In genomic region chr17:48555183-48555615, GRCh38 we compare ENCODE assay signal across 8 cellular contexts. TPM values are rescaled to one million over a fixed set of nuclear protein-coding genes. Genes with fewer than 3 reads are reported as not detected.
DNase-seq lines count a peak whose midpoint lies in the region; ATAC-seq and TF ChIP-seq lines count a peak whose summit lies in the region.

No MANE protein-coding gene starts in this region.

- peak overlapping the region in 6 of 7 donors; percentile 45 to 93 (median 56) for H3K27ac Mint-ChIP-seq in CD4-positive, alpha-beta memory T cell
- no peak overlapping the region for H3K27ac Mint-ChIP-seq in activated CD4-positive, alpha-beta memory T cell treated with anti-CD3 and anti-CD28 coated beads, Interleukin-2, amount 10 ng/mL, durations not matched to agents 7 days and 5 days

- H2AFZ ChIP-seq in IMR-90 (replicated peaks; ENCODE audit: low read length, poor library complexity) = no peak overlapping the region

- no peak for TF ChIP-seq POLR2A in IMR-90 (IDR thresholded peaks at IDR 0.05; ENCODE audit: low read depth, low read length)
- no peak for TF ChIP-seq POLR2A in stomach (IDR thresholded peaks at IDR 0.05)

- H3K9me1 ChIP-seq in IMR-90 (ENCODE audit: insufficient read depth, low read length) = no peaks in the 10 kb centered on the region

- H3K18ac ChIP-seq in IMR-90 (ENCODE audit: low read depth, low read length) = peak overlapping the region; percentile 86

- peaks cover 6 to 10% (median 10%) of the 10 kb centered on the region in 4 donors for H3K4me1 Mint-ChIP-seq in CD4-positive, alpha-beta memory T cell
- H3K4me1 Mint-ChIP-seq in activated CD4-positive, alpha-beta memory T cell treated with anti-CD3 and anti-CD28 coated beads, Interleukin-2, amount 10 ng/mL, durations not matched to agents 7 days and 5 days = peaks cover 14% of the 10 kb centered on the region

- ATAC-seq in IMR-90 (ENCODE audit: low read depth) (peak; percentile 22), GM18867 (IDR thresholded peaks at IDR 0.05; ENCODE audit: unreplicated experiment) (no peak)

- H3K4me1 ChIP-seq in CD4-positive, alpha-beta memory T cell (ENCODE audit: insufficient read depth, low read length) = no peaks in the 10 kb centered on the region
- peaks cover 55% of the 10 kb centered on the region for H3K4me1 ChIP-seq in IMR-90 (ENCODE audit: control insufficient read depth, insufficient read depth, low read length)
- H3K4me1 ChIP-seq in stomach = peaks cover 20 to 94% (median 57%) of the 10 kb centered on the region in 4 donors

- peak overlapping the region; percentile 5; the same call in 1 of the 2 replicates for H2BK20ac ChIP-seq in IMR-90 (ENCODE audit: low read depth, low read length)

- H2BK5ac ChIP-seq in IMR-90 (ENCODE audit: low read depth, low read length, poor library complexity, severe bottlenecking) = peak overlapping the region; percentile 96

- H3K4me3 ChIP-seq in CD4-positive, alpha-beta memory T cell (ENCODE audit: low read length in 2 of 2) = no peak overlapping the region
- H3K4me3 ChIP-seq in IMR-90 (ENCODE audit: insufficient read depth, low read depth, low read length) = peak overlapping the region; percentile 48
- H3K4me3 ChIP-seq in stomach = peak overlapping the region; percentile 37 to 44 (median 39)

- H4K5ac ChIP-seq in IMR-90 (ENCODE audit: low read depth, low read length) = peak overlapping the region; percentile 85

- no peaks in the 10 kb centered on the region for H3K27me3 ChIP-seq in CD4-positive, alpha-beta memory T cell (ENCODE audit: insufficient read depth, low read length)
- H3K27me3 ChIP-seq in IMR-90 (ENCODE audit: control insufficient read depth, insufficient read depth, low read length) (no peaks in the 10 kb centered on the region), stomach (peaks cover 0 to 96% (median 39%) of the 10 kb centered on the region in 3 donors)

- 0 out of 2 replicates have a peak, but pooled peaks have one; percentile 4 for TF ChIP-seq CTCF in IMR-90 (conservative IDR thresholded peaks at IDR 0.05; ENCODE audit: low read depth, low read length)
- TF ChIP-seq CTCF in stomach (IDR thresholded peaks at IDR 0.05) = peak in 1 of 7 experiments; percentile 48

- POLR2A ChIA-PET in CD4-positive, alpha-beta memory T cell (lab: Charles Lee; ENCODE audit: partially characterized antibody) = interaction anchor here (1.2 to 3.3 kb wide), 5 partner anchors 8 to 49 kb away, joined by 3 to 16 read pairs (median 12); no protein-coding TSS in a partner anchor
- POLR2A ChIA-PET in IMR-90 (lab: Charles Lee; ENCODE audit: unreplicated experiment) = interaction anchor here (0.5 to 1.7 kb wide), 8 partner anchors 8 to 73 kb away, joined by 3 to 8 read pairs (median 4); partner anchors contain the start of gene HOXB3
- POLR2A ChIA-PET in activated CD4-positive, alpha-beta memory T cell treated with anti-CD3 and anti-CD28 coated beads, Interleukin-2, amount 10 ng/mL, durations not matched to agents 7 days and 5 days (lab: Charles Lee) = interaction anchor here (0.8 to 1.0 kb wide), 3 partner anchors 8 to 63 kb away, joined by 3 to 5 read pairs (median 4); no protein-coding TSS in a partner anchor

- H3K23ac ChIP-seq in IMR-90 (ENCODE audit: low read depth, low read length) = peak overlapping the region; percentile 95

- H3K9me3 Mint-ChIP-seq in CD4-positive, alpha-beta memory T cell = no peaks in the 10 kb centered on the region
- no peaks in the 10 kb centered on the region for H3K9me3 Mint-ChIP-seq in activated CD4-positive, alpha-beta memory T cell treated with anti-CD3 and anti-CD28 coated beads, Interleukin-2, amount 10 ng/mL, durations not matched to agents 7 days and 5 days

- H3K4ac ChIP-seq in IMR-90 (ENCODE audit: low read depth, low read length) = peak overlapping the region; percentile 81

- in situ Hi-C loops in IMR-90 (cut with MboI; ENCODE audit: low sequenced_read_pairs) = no loop called here

- peak overlapping the region; percentile 83 for H2BK120ac ChIP-seq in IMR-90 (ENCODE audit: low read depth, low read length)

- H3K9me3 ChIP-seq in CD4-positive, alpha-beta memory T cell (ENCODE audit: control insufficient read depth in 1 of 2, low read length in 2 of 2) = no peaks in the 10 kb centered on the region
- H3K9me3 ChIP-seq in IMR-90 (ENCODE audit: control insufficient read depth, insufficient read depth, low read length) (no peaks in the 10 kb centered on the region), stomach (no peaks in the 10 kb centered on the region)

- peak overlapping the region; percentile 91 for H3K9ac ChIP-seq in IMR-90 (ENCODE audit: low read depth, low read length)

- peaks cover 4% of the 10 kb centered on the region; the same call in 1 of the 2 replicates for H4K20me1 ChIP-seq in IMR-90 (ENCODE audit: insufficient read depth, low read length)

- no peak for TF ChIP-seq EP300 in stomach (IDR thresholded peaks at IDR 0.05)

- intact Hi-C loops in CD4-positive, alpha-beta memory T cell (cut with micrococcal nuclease) = no loop called here
- intact Hi-C loops in IMR-90 (cut with micrococcal nuclease) = loop anchor here (2.0 kb wide), 1 partner anchor 20 kb away; no protein-coding TSS in a partner anchor
- intact Hi-C loops in stomach (cut with DNase I; ENCODE audit: low total_unique reads) = no loop called here

- H3K79me1 ChIP-seq in IMR-90 (ENCODE audit: low read depth in 1 of 2, low read length in 2 of 2) = no peaks in the 10 kb centered on the region; a peak in 1 of 4 replicates

- no TSS peak for BruUV-seq in IMR-90 (replicated peaks; lab: Mats Ljungman, UMichigan)

- H2BK15ac ChIP-seq in IMR-90 (ENCODE audit: low read depth, low read length) = 0 out of 3 replicates have a peak overlapping the region, but pooled peaks have one; percentile 0

- H3K27me3 Mint-ChIP-seq in CD4-positive, alpha-beta memory T cell = peaks cover 2 to 9% of the 10 kb centered on the region in 2 donors
- peaks cover 27% of the 10 kb centered on the region for H3K27me3 Mint-ChIP-seq in activated CD4-positive, alpha-beta memory T cell treated with anti-CD3 and anti-CD28 coated beads, Interleukin-2, amount 10 ng/mL, durations not matched to agents 7 days and 5 days

- H4K8ac ChIP-seq in IMR-90 (ENCODE audit: low read depth in 2 of 2, low read length in 2 of 2) = peak overlapping the region; percentile 30 to 87

- H3K36me3 Mint-ChIP-seq in CD4-positive, alpha-beta memory T cell = no peaks in the 10 kb centered on the region
- H3K36me3 Mint-ChIP-seq in activated CD4-positive, alpha-beta memory T cell treated with anti-CD3 and anti-CD28 coated beads, Interleukin-2, amount 10 ng/mL, durations not matched to agents 7 days and 5 days (ENCODE audit: low read depth) = peaks cover 7% of the 10 kb centered on the region

- H3K27ac ChIP-seq in CD4-positive, alpha-beta memory T cell (ENCODE audit: low read depth, low read length) = no peak overlapping the region
- H3K27ac ChIP-seq in IMR-90 (ENCODE audit: insufficient read depth, low read length) (peak overlapping the region; percentile 93), stomach (peak overlapping the region; percentile 42 to 95 (median 93))

- dilution Hi-C loops in IMR-90 (cut with HindIII; ENCODE audit: low sequenced_read_pairs, unreplicated experiment) = no loop called here

- no peaks in the 10 kb centered on the region for H3K36me3 ChIP-seq in CD4-positive, alpha-beta memory T cell (ENCODE audit: insufficient read depth, low read length)
- H3K36me3 ChIP-seq in IMR-90 (ENCODE audit: control insufficient read depth, insufficient read depth, low read length) (peaks cover 33% of the 10 kb centered on the region; the same call in 1 of the 2 replicates), stomach (peaks cover 0 to 6% (median 4%) of the 10 kb centered on the region in 4 donors)

- peak overlapping the region; percentile 90 for H3K56ac ChIP-seq in IMR-90 (ENCODE audit: extremely low read depth, insufficient read depth, low read length)

- no peak; the same call in 1 of the 2 replicates for TF ChIP-seq RAD21 in IMR-90 (IDR thresholded peaks at IDR 0.05; ENCODE audit: low read length)

- no peak overlapping the region; the same call in 1 of the 2 replicates for H2AK5ac ChIP-seq in IMR-90 (ENCODE audit: low read depth, low read length)

- H3K14ac ChIP-seq in IMR-90 (replicated peaks; ENCODE audit: low read depth, low read length) = peak overlapping the region; percentile 23

- 0% methylated on average over 2 of the region's 12 CpGs; no CpG with 5 or more reads in 1 of the 2 experiments for WGBS in IMR-90 (ENCODE audit: extremely low coverage in 2 of 2, insufficient read length in 1 of 2), 2 experiments
- 8 to 12% (median 9%) methylated on average over 12 of the region's 12 CpGs for WGBS in stomach, 5 donors

- CTCF ChIA-PET in CD4-positive, alpha-beta memory T cell (lab: Charles Lee; ENCODE audit: partially characterized antibody) = interaction anchor here (0.7 kb wide), 2 partner anchors 62 to 218 kb away, joined by 3 read pairs; no protein-coding TSS in a partner anchor
- CTCF ChIA-PET in IMR-90 (lab: Yijun Ruan, JAX) = interaction anchor here (0.7 kb wide), 1 partner anchor 203 kb away, joined by 3 read pairs; no protein-coding TSS in a partner anchor
- CTCF ChIA-PET in activated CD4-positive, alpha-beta memory T cell treated with anti-CD3 and anti-CD28 coated beads, Interleukin-2, amount 10 ng/mL, durations not matched to agents 7 days and 5 days (lab: Charles Lee) = interaction anchor here (0.5 to 0.9 kb wide), 4 partner anchors 22 to 64 kb away, joined by 3 read pairs; no protein-coding TSS in a partner anchor

- peak overlapping the region; percentile 87 to 96 (median 90) for H3K4me3 Mint-ChIP-seq in CD4-positive, alpha-beta memory T cell
- H3K4me3 Mint-ChIP-seq in activated CD4-positive, alpha-beta memory T cell treated with anti-CD3 and anti-CD28 coated beads, Interleukin-2, amount 10 ng/mL, durations not matched to agents 7 days and 5 days = peak overlapping the region; percentile 70

- H3K4me2 ChIP-seq in IMR-90 (ENCODE audit: low read depth, low read length) = peak overlapping the region; percentile 92

- DNase-seq in CD4-positive, alpha-beta memory T cell = no peak
- DNase-seq in IMR-90 (peak; percentile 99), hepatic stellate cell (ENCODE audit: low spot score) (peak; percentile 91), stomach (no peak), hypothalamus (lab: John Stamatoyannopoulos, UW) (no peak), cerebellar nuclear complex (lab: John Stamatoyannopoulos, UW) (no peak)
- DNase-seq in activated CD4-positive, alpha-beta memory T cell treated with anti-CD3 and anti-CD28 coated beads, Interleukin-2, amount 10 ng/mL, durations not matched to agents 7 days and 5 days = no peak

- H4K91ac ChIP-seq in IMR-90 (ENCODE audit: insufficient read depth, low read depth, low read length) = peak overlapping the region; percentile 79

- H2AK9ac ChIP-seq in IMR-90 (replicated peaks; ENCODE audit: low read depth, low read length, poor library complexity) = peak overlapping the region; percentile 81

RNA-seq across cellular contexts. Expression of gene HOXB2, which starts 10.3 kb away (rescaled TPM):
- total RNA-seq in CD4-positive, alpha-beta memory T cell = 10 to 100 TPM; 34.4 to 39.2 TPM
- polyA plus RNA-seq in CD4-positive, alpha-beta memory T cell = 10 to 100 TPM; 12.7 to 36.5 TPM
- total RNA-seq in IMR-90 (2012; rRNA removed) (2.7 and 3.1 TPM in 2 replicates), stomach (10 to 100 TPM in 3 of 5 donors, 1 to 10 TPM in 2; 6.7 to 83.0 (median 10.5) TPM)
- polyA plus RNA-seq in IMR-90 (2012; rRNA removed) (29.9 and 33.8 TPM in 2 replicates), stomach (10 to 100 TPM; 11.3 to 22.2 (median 13.4) TPM)
- 31.5 and 50.7 TPM in 2 replicates for polyA plus RNA-seq in IMR-90 (2012; cell fraction: cytosol; rRNA removed)
- 69.3 and 123 TPM in 2 replicates for polyA plus RNA-seq in IMR-90 (2012; cell fraction: nucleus; rRNA removed; ENCODE audit: low replicate concordance)
- 10 to 100 TPM; 20.3 to 20.9 TPM for total RNA-seq in activated CD4-positive, alpha-beta memory T cell treated with anti-CD3 and anti-CD28 coated beads, Interleukin-2, amount 10 ng/mL, durations not matched to agents 7 days and 5 days

RNA-seq across cellular contexts. Expression of gene HOXB4, which starts 23.0 kb away (rescaled TPM):
- total RNA-seq in CD4-positive, alpha-beta memory T cell = 1 to 10 TPM; 3.1 to 4.5 TPM
- polyA plus RNA-seq in CD4-positive, alpha-beta memory T cell = under 1 TPM; 0.11 to 0.13 TPM
- total RNA-seq in IMR-90 (2012; rRNA removed) (1.9 and 2.0 TPM in 2 replicates), stomach (1 to 10 TPM in 1 of 5 donors, under 1 TPM in 2, not detected in 2; 0.45 to 5.1 (median 0.58) TPM)
- polyA plus RNA-seq in IMR-90 (2012; rRNA removed) (7.8 and 8.5 TPM in 2 replicates), stomach (1 to 10 TPM; 1.7 to 4.6 (median 2.6) TPM)
- polyA plus RNA-seq in IMR-90 (2012; cell fraction: cytosol; rRNA removed) = 2.2 and 4.1 TPM in 2 replicates
- 17.8 and 38.5 TPM in 2 replicates for polyA plus RNA-seq in IMR-90 (2012; cell fraction: nucleus; rRNA removed; ENCODE audit: low replicate concordance)
- 1 to 10 TPM; 6.2 to 7.0 TPM for total RNA-seq in activated CD4-positive, alpha-beta memory T cell treated with anti-CD3 and anti-CD28 coated beads, Interleukin-2, amount 10 ng/mL, durations not matched to agents 7 days and 5 days

RNA-seq across cellular contexts. Expression of gene HOXB1, which starts 24.4 kb away (rescaled TPM):
- total RNA-seq in CD4-positive, alpha-beta memory T cell = not detected
- polyA plus RNA-seq in CD4-positive, alpha-beta memory T cell = not detected
- total RNA-seq in IMR-90 (2012; rRNA removed) (not detected in 2 replicates), stomach (not detected)
- polyA plus RNA-seq in IMR-90 (2012; rRNA removed) (not detected in 2 replicates), stomach (under 1 TPM in 1 of 3 donors, not detected in 2; 0.28 TPM)
- not detected in 2 replicates for polyA plus RNA-seq in IMR-90 (2012; cell fraction: cytosol; rRNA removed)
- 0.05 TPM in 1 of 2 replicates, not detected in the other for polyA plus RNA-seq in IMR-90 (2012; cell fraction: nucleus; rRNA removed; ENCODE audit: low replicate concordance)
- total RNA-seq in activated CD4-positive, alpha-beta memory T cell treated with anti-CD3 and anti-CD28 coated beads, Interleukin-2, amount 10 ng/mL, durations not matched to agents 7 days and 5 days = not detected

RNA-seq across cellular contexts. Expression of gene HOXB3, which starts 34.8 kb away (rescaled TPM):
- total RNA-seq in CD4-positive, alpha-beta memory T cell = 10 to 100 TPM; 11.2 to 14.5 TPM
- polyA plus RNA-seq in CD4-positive, alpha-beta memory T cell = under 1 TPM in 1 of 2 donors, not detected in 1; 0.10 TPM
- 6.3 and 8.6 TPM in 2 replicates for total RNA-seq in IMR-90 (2012; rRNA removed)
- 59.6 and 76.4 TPM in 2 replicates for polyA plus RNA-seq in IMR-90 (2012; rRNA removed)
- polyA plus RNA-seq in IMR-90 (2012; cell fraction: cytosol; rRNA removed) = 31.9 and 71.7 TPM in 2 replicates
- polyA plus RNA-seq in IMR-90 (2012; cell fraction: nucleus; rRNA removed; ENCODE audit: low replicate concordance) = 383 and 595 TPM in 2 replicates
- total RNA-seq in activated CD4-positive, alpha-beta memory T cell treated with anti-CD3 and anti-CD28 coated beads, Interleukin-2, amount 10 ng/mL, durations not matched to agents 7 days and 5 days = 10 to 100 TPM; 10.8 to 12.1 TPM
- total RNA-seq in stomach = 10 to 100 TPM in 4 of 5 donors, 1 to 10 TPM in 1; 6.1 to 77.6 (median 17.0) TPM
- 1 to 10 TPM; 2.8 to 9.5 (median 3.8) TPM for polyA plus RNA-seq in stomach

RNA-seq across cellular contexts. Expression of gene HOXB5, which starts 38.4 kb away (rescaled TPM):
- total RNA-seq in CD4-positive, alpha-beta memory T cell = not detected
- not detected for polyA plus RNA-seq in CD4-positive, alpha-beta memory T cell
- total RNA-seq in IMR-90 (2012; rRNA removed) (0.54 and 0.56 TPM in 2 replicates), stomach (10 to 100 TPM in 2 of 5 donors, under 1 TPM in 2, not detected in 1; 0.43 to 50.4 (median 6.2) TPM)
- polyA plus RNA-seq in IMR-90 (2012; rRNA removed) (18.0 and 18.1 TPM in 2 replicates), stomach (1 to 10 TPM; 2.2 to 2.7 (median 2.4) TPM)
- polyA plus RNA-seq in IMR-90 (2012; cell fraction: cytosol; rRNA removed) = 19.7 and 32.7 TPM in 2 replicates
- 13.4 and 16.5 TPM in 2 replicates for polyA plus RNA-seq in IMR-90 (2012; cell fraction: nucleus; rRNA removed; ENCODE audit: low replicate concordance)
- under 1 TPM in 1 of 2 experiments, not detected in 1; 0.20 TPM for total RNA-seq in activated CD4-positive, alpha-beta memory T cell treated with anti-CD3 and anti-CD28 coated beads, Interleukin-2, amount 10 ng/mL, durations not matched to agents 7 days and 5 days

Comparison
In these comparisons a context has a peak if more than half of its experiments do, and no peak if none do; other contexts are left out.
1. DNase-seq: peak in IMR-90 (single experiment) and hepatic stellate cell (single experiment); none in CD4-positive, alpha-beta memory T cell (0 of 5), activated CD4-positive, alpha-beta memory T cell treated with anti-CD3 and anti-CD28 coated beads, Interleukin-2, amount 10 ng/mL, durations not matched to agents 7 days and 5 days (single experiment), stomach (single experiment), hypothalamus (0 of 51) and cerebellar nuclear complex (0 of 2).
2. H3K4me3 ChIP-seq: peak in IMR-90 (single experiment) and stomach (4 of 4); none in CD4-positive, alpha-beta memory T cell (0 of 2).